In the genomic region with DNA sequence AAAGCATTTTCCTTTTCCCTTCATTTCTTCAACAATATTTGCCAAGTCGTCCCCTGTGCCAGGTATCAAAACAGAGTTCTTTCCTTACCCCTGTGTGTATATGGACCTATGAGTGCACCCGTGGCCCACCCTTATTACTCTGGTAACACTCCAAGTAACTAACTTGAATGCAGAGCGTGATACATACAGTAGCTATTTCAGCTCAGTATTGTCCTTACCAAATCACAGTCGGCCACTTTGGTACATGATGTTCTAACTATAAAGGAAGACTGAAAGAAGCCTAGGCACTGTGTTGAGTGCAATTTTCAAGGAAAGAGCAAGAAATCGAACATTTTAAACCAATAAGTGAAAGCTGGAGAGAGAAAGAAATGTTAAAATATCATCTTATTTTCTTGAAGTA, we compare ENCODE assay signal across 23 cellular contexts.
A peak's percentile ranks its signal among the peaks of the same experiment; 100 is the strongest.
DNase-seq lines count a peak whose midpoint lies in the region; ATAC-seq, FAIRE-seq and TF ChIP-seq lines count a peak whose summit lies in the region.
"Had no signal": no experiment of that assay in that cellular context is flagged by ENCODE, and none has a peak within 500 bp of the region (broad histone marks: within the 10 kb centered on the region; RNA-seq: fewer than 3 reads in every experiment).

No MANE protein-coding gene starts in this region.

- H3K79me1 ChIP-seq in H1 (ENCODE audit: low read depth, low read length) = no peaks in the 10 kb centered on the region

- TF ChIP-seq POLR2A in H1 (IDR thresholded peaks at IDR 0.05; ENCODE audit: control extremely low read depth in 1 of 2, low read depth in 2 of 2, low read length in 2 of 2) (no peak), gastrocnemius medialis (IDR thresholded peaks at IDR 0.05) (no peak)

- no peak overlapping the region for H2BK120ac ChIP-seq in H1 (replicated peaks; ENCODE audit: low read depth, low read length)

- H3K36me3 ChIP-seq in H1 (ENCODE audit: control insufficient read depth in 2 of 4, insufficient read depth in 4 of 4, low read length in 3 of 4) = no peaks in the 10 kb centered on the region; a peak in 1 of 8 replicates
- no peaks in the 10 kb centered on the region for H3K36me3 ChIP-seq in gastrocnemius medialis
- H3K36me3 ChIP-seq: BE2C had no signal

- CTCF ChIA-PET in H1 (lab: Charles Lee; ENCODE audit: partially characterized antibody) = no interaction called here

- H2BK5ac ChIP-seq in H1 (ENCODE audit: low read depth, low read length) = no peak overlapping the region

- H4K20me1 ChIP-seq in H1 (replicated peaks in 1 of 2; ENCODE audit: control insufficient read depth in 1 of 2, insufficient read depth in 2 of 2, low read length in 2 of 2) = no peaks in the 10 kb centered on the region

- H4K5ac ChIP-seq in H1 (ENCODE audit: insufficient read length, low read depth, low read length) = no peak overlapping the region

- H3K27me3 ChIP-seq in H1 (replicated peaks in 1 of 4; ENCODE audit: control insufficient read depth in 3 of 4, extremely low read depth in 1 of 4, insufficient read depth in 3 of 4, low read length in 3 of 4) (no peaks in the 10 kb centered on the region), gastrocnemius medialis (no peaks in the 10 kb centered on the region)
- H3K27me3 ChIP-seq: BE2C had no signal

- H3K23ac ChIP-seq in H1 (ENCODE audit: insufficient read length) = no peak overlapping the region

- H3K9ac ChIP-seq in H1 (replicated peaks in 1 of 4; ENCODE audit: extremely low read depth in 1 of 4, low read depth in 3 of 4, low read length in 3 of 4) = no peak overlapping the region
- H3K9ac ChIP-seq: BLaER1 treated with 17β-estradiol and CSF1 and Interleukin-3, amounts not matched to agents 10 nM and 100 nM had no signal

- WGBS in H1 (ENCODE audit: extremely low coverage in 1 of 2, insufficient coverage in 1 of 2, insufficient read length in 1 of 2, insufficient replicate concordance in 2 of 2, low coverage in 1 of 2, low lambda C conversion rate in 2 of 2, missing lambda C conversion rate in 1 of 2), 2 experiments = 94% methylated on average over 5 of the region's 5 CpGs; no CpG with 5 or more reads in 1 of the 2 experiments

- H3K9me3 ChIP-seq in H1 (ENCODE audit: insufficient read depth in 2 of 2, low read depth in 1 of 2, low read length in 1 of 2) (no peaks in the 10 kb centered on the region), gastrocnemius medialis (no peaks in the 10 kb centered on the region)
- H3K9me3 ChIP-seq: BE2C, HAP-1 had no signal

- H3K14ac ChIP-seq in H1 (ENCODE audit: insufficient read length) = no peak overlapping the region

- no peak overlapping the region for H2BK20ac ChIP-seq in H1 (ENCODE audit: low read length)

- no peak overlapping the region for H3K4me2 ChIP-seq in H1 (ENCODE audit: insufficient read depth in 1 of 2, low read depth in 2 of 2, low read length in 2 of 2)
- H3K4me2 ChIP-seq: BLaER1 treated with 17β-estradiol and CSF1 and Interleukin-3, amounts not matched to agents 10 nM and 100 nM; GM23338 had no signal

- no peak overlapping the region for H2BK15ac ChIP-seq in H1 (ENCODE audit: low read length)

- no peak overlapping the region for H3K4me3 ChIP-seq in H1 (ENCODE audit: extremely low read depth in 1 of 4, insufficient read depth in 2 of 4, low read depth in 3 of 4, low read length in 4 of 4)
- H3K4me3 ChIP-seq in gastrocnemius medialis = no peak overlapping the region
- H3K4me3 ChIP-seq: BLaER1 treated with 17β-estradiol and CSF1 and Interleukin-3, amounts not matched to agents 10 nM and 100 nM; GM12878; GM23338; HAP-1 had no signal

- no peak for TF ChIP-seq RAD21 in H1 (IDR thresholded peaks at IDR 0.05 in 1 of 2, conservative IDR thresholded peaks at IDR 0.05 in 1 of 2; ENCODE audit: low read depth in 2 of 2, low read length in 2 of 2)

- peak; percentile 36 for FAIRE-seq in H1 (lab: Jason Lieb, UNC)
- FAIRE-seq: A204.1, G401.6, GM12878, GM19239, H54 had no signal

- intact Hi-C loops in gastrocnemius medialis (cut with DNase I; ENCODE audit: low total_unique reads) = no loop called here

- POLR2A ChIA-PET in H1 (lab: Charles Lee; ENCODE audit: partially characterized antibody) = no interaction called here

- no peak overlapping the region for H2BK12ac ChIP-seq in H1 (ENCODE audit: low read depth, low read length)

- peak; percentile 66 to 86 for ATAC-seq in gastrocnemius medialis
- ATAC-seq: GM12878, GM23338 had no signal

- no peak for TF ChIP-seq EP300 in H1 (IDR thresholded peaks at IDR 0.05; ENCODE audit: borderline replicate concordance in 1 of 2, low read depth in 2 of 2, low read length in 2 of 2)

- H3K79me2 ChIP-seq in H1 (ENCODE audit: control insufficient read depth in 1 of 2, insufficient read depth in 2 of 2, low read length in 2 of 2) = no peaks in the 10 kb centered on the region

- peak; percentile 2 for DNase-seq in NCI-H748 (lab: John Stamatoyannopoulos, UW; ENCODE audit: unreplicated experiment)
- DNase-seq in NCI-H748 treated with DMSO at 0.1 percent for 48 hours (lab: John Stamatoyannopoulos, UW) = no peak
- DNase-seq in H1 (ENCODE audit: low read depth in 1 of 2, low spot score in 2 of 2) = no peak
- DNase-seq in gastrocnemius medialis = no peak
- DNase-seq in epidermal melanocyte (ENCODE audit: insufficient read length, low spot score) = no peak
- no peak for DNase-seq in pons (ENCODE audit: low spot score)
- DNase-seq: ACHN; AML-193; BE2C; CD4-positive, alpha-beta T cell; CD8-positive, alpha-beta memory T cell; DMS53; DMS79 treated with DMSO at 0.1 percent for 48 hours; HFFc6 had no signal

- H3K27ac ChIP-seq in H1 (ENCODE audit: low read depth, low read length) (no peak overlapping the region), gastrocnemius medialis (peak overlapping the region in 1 of 4 donors; percentile 26)
- H3K27ac ChIP-seq: 22Rv1; BLaER1 treated with 17β-estradiol and CSF1 and Interleukin-3, amounts not matched to agents 10 nM and 100 nM had no signal

- H3K4ac ChIP-seq in H1 (replicated peaks; ENCODE audit: insufficient read length, low read depth, low read length) = no peak overlapping the region

- H3K4me1 ChIP-seq in H1 (replicated peaks in 1 of 4; ENCODE audit: control insufficient read depth in 3 of 4, insufficient read depth in 4 of 4, low read length in 3 of 4) (0 out of 7 replicates have a peak, but pooled peaks cover 0 to 4% (median 0%) of the 10 kb centered on the region in 4 experiments), gastrocnemius medialis (peaks cover 0 to 6% of the 10 kb centered on the region in 2 donors)
- H3K4me1 ChIP-seq: BE2C; BLaER1 treated with 17β-estradiol and CSF1 and Interleukin-3, amounts not matched to agents 10 nM and 100 nM had no signal

- no peak overlapping the region for H3K56ac ChIP-seq in H1 (replicated peaks; ENCODE audit: insufficient read length, low read depth, low read length)

- no peak for TF ChIP-seq CTCF in H1 (IDR thresholded peaks at IDR 0.05; ENCODE audit: control extremely low read depth in 1 of 3, insufficient read depth in 1 of 3, low read depth in 1 of 3, low read length in 3 of 3)
- TF ChIP-seq CTCF in gastrocnemius medialis (IDR thresholded peaks at IDR 0.05 in 4 of 5, conservative IDR thresholded peaks at IDR 0.05 in 1 of 5) = no peak

- H2AFZ ChIP-seq in H1 (ENCODE audit: low read length) = no peak overlapping the region
- H2AFZ ChIP-seq: GM23338 had no signal

- no peak overlapping the region for H4K8ac ChIP-seq in H1 (ENCODE audit: extremely low read depth, insufficient read depth, low read length)

- H4K91ac ChIP-seq in H1 (replicated peaks; ENCODE audit: insufficient read length, low read length) = no peak overlapping the region

- no peak overlapping the region for H2AK5ac ChIP-seq in H1 (ENCODE audit: low read depth, low read length)

- H3K23me2 ChIP-seq in H1 (ENCODE audit: low read depth, low read length) = no peaks in the 10 kb centered on the region

- in situ Hi-C loops in gastrocnemius medialis (cut with MboI; ENCODE audit: low sequenced_read_pairs in 4 of 4) = no loop called here

- H3K18ac ChIP-seq in H1 (ENCODE audit: extremely low read depth, low read length) = no peak overlapping the region

TF ChIP-seq in H1, 55 proteins besides CTCF, POLR2A, EP300 and RAD21 (continues in another document):
- TF ChIP-seq BRCA1 (IDR thresholded peaks at IDR 0.05; ENCODE audit: low read depth, low read length) = no peak
- no peak for TF ChIP-seq RNF2 (IDR thresholded peaks at IDR 0.05; ENCODE audit: borderline replicate concordance, low read depth, low read length, missing control alignments, poor library complexity, severe bottlenecking)
- TF ChIP-seq RBBP5 (IDR thresholded peaks at IDR 0.05; ENCODE audit: borderline replicate concordance, low read depth, low read length) = no peak
- no peak for TF ChIP-seq SIN3A (conservative IDR thresholded peaks at IDR 0.05 in 1 of 2, IDR thresholded peaks at IDR 0.05 in 1 of 2; ENCODE audit: low read depth in 1 of 2, low read length in 2 of 2)
